25 cellular contexts compared by ENCODE assay signal in the genomic region with DNA sequence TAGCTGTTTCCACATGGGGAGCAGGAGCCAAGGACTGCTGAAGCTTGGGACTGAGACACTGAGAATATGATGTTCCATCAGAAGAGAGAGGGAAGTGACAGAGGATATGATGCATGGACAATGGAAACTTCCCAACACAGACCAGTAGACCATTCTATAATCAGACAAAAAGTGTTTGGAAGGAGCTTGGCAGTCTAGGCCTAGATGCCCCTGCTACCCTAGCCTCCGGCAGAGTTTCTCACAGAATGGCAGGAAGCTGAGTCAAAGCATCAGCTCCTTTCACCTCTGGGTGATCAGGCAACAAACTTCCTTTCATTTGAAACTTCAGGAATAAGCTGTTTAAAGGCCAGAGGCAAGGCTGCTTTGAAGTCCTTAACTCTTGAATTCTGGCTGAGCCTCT.
A peak's percentile ranks its signal among the peaks of the same experiment; 100 is the strongest.
DNase-seq lines count a peak whose midpoint lies in the region; ATAC-seq and TF ChIP-seq lines count a peak whose summit lies in the region.
"Had no signal": no experiment of that assay in that cellular context is flagged by ENCODE, and none has a peak within 500 bp of the region (broad histone marks: within the 10 kb centered on the region; RNA-seq: fewer than 3 reads in every experiment).

No MANE protein-coding gene starts in this region.

- peaks cover 8% of the 10 kb centered on the region for H3F3A ChIP-seq in GM23248 (ENCODE audit: insufficient read depth)
- H3F3A ChIP-seq in PC-3 (ENCODE audit: low read length, unreplicated experiment): no peaks in the 10 kb centered on the region

- peak; percentile 58; the same call in 1 of the 2 replicates for ATAC-seq in PC-3
- ATAC-seq in esophagus mucosa: peak; percentile 28
- no peak for ATAC-seq in GM18909 (IDR thresholded peaks at IDR 0.05; ENCODE audit: poor library complexity, unreplicated experiment)
- ATAC-seq: activated naive CD4-positive, alpha-beta T cell treated with anti-CD3 and anti-CD28 coated beads, Interleukin-2, amount 50 U/mL, for 72 hours; natural killer cell; T-helper 17 cell had no signal

- no peak overlapping the region for H3K9ac ChIP-seq in GM23248
- H3K9ac ChIP-seq in PC-3 (ENCODE audit: low read length): no peak overlapping the region
- H3K9ac ChIP-seq: KMS-11 had no signal

- POLR2A ChIA-PET in PC-3 (lab: Charles Lee; ENCODE audit: unreplicated experiment): no interaction called here

- intact Hi-C loops in PC-3 (cut with micrococcal nuclease): no loop called here

- H3K9me3 ChIP-seq in GM23248 (ENCODE audit: low read depth) (no peaks in the 10 kb centered on the region), PC-3 (ENCODE audit: low read length) (no peaks in the 10 kb centered on the region)
- H3K9me3 ChIP-seq: colonic mucosa, transverse colon had no signal

- 58 to 68% methylated on average over 1 of the region's 1 CpG for WGBS in GM23248 (ENCODE audit: low coverage in 1 of 2, low lambda C conversion rate in 2 of 2, missing lambda C conversion rate in 2 of 2), 2 experiments

- DNase-seq in GM23248 (peak; percentile 54), PC-3 (peak; percentile 56), renal cortical epithelial cell (ENCODE audit: low read depth) (peak; percentile 26), NCI-H526 treated with DMSO at 0.1 percent for 48 hours (lab: John Stamatoyannopoulos, UW) (no peak), KG1 (lab: John Stamatoyannopoulos, UW) (no peak)
- DNase-seq: activated CD4-positive, alpha-beta memory T cell treated with anti-CD3 and anti-CD28 coated beads, Interleukin-2, amount 10 ng/mL, durations not matched to agents 7 days and 5 days; activated CD4-positive, CD25-positive, alpha-beta regulatory T cell treated with anti-CD3 and anti-CD28 coated beads, Interleukin-2, amount 50 U/mL, for 72 hours; colonic mucosa; H7; head of caudate nucleus; kidney; natural killer cell; NCI-H1436; NCI-H774; retina; small intestine; T-helper 17 cell; transverse colon had no signal

- no peaks in the 10 kb centered on the region for H3K27me3 ChIP-seq in GM23248 (replicated peaks; ENCODE audit: insufficient read depth)
- no peaks in the 10 kb centered on the region for H3K27me3 ChIP-seq in PC-3 (ENCODE audit: low read length)
- H3K27me3 ChIP-seq: cardiac muscle cell, colonic mucosa, transverse colon had no signal

- H3K4me1 ChIP-seq in GM23248 (ENCODE audit: insufficient read depth) (peaks cover 16% of the 10 kb centered on the region; the same call in 1 of the 2 replicates), PC-3 (ENCODE audit: insufficient read depth, low read length) (no peaks in the 10 kb centered on the region)
- H3K4me1 ChIP-seq: colonic mucosa, transverse colon had no signal

- H4K20me1 ChIP-seq in GM23248 (ENCODE audit: insufficient read depth): no peaks in the 10 kb centered on the region
- H4K20me1 ChIP-seq in PC-3 (ENCODE audit: low read length): no peaks in the 10 kb centered on the region

- in situ Hi-C loops in GM23248 (cut with MboI): loop anchor here (25.0 kb wide), 1 partner anchor 540 kb away; no protein-coding TSS in a partner anchor

- CTCF ChIA-PET in PC-3 (lab: Charles Lee): no interaction called here

- H3K9me2 ChIP-seq in GM23248 (ENCODE audit: insufficient read depth) (no peaks in the 10 kb centered on the region), PC-3 (replicated peaks; ENCODE audit: low read length) (no peaks in the 10 kb centered on the region)

- H3K27ac ChIP-seq in GM23248 (peak overlapping the region; percentile 40; the same call in 1 of the 2 replicates), PC-3 (ENCODE audit: low read length) (no peak overlapping the region)
- H3K27ac ChIP-seq: cardiac muscle cell, colonic mucosa, KMS-11, RWPE1, SK-N-MC, transverse colon had no signal

- H2AFZ ChIP-seq in GM23248 (no peak overlapping the region), PC-3 (ENCODE audit: low read length) (no peak overlapping the region)

- H3K4me3 ChIP-seq in GM23248 (no peak overlapping the region), PC-3 (ENCODE audit: low read length) (no peak overlapping the region)
- H3K4me3 ChIP-seq: cardiac muscle cell, colonic mucosa, SK-N-MC, transverse colon had no signal

- BruUV-seq in PC-3 (replicated peaks; lab: Mats Ljungman, UMichigan): no TSS peak

- H3K4me2 ChIP-seq in GM23248 (ENCODE audit: unreplicated experiment) (no peak overlapping the region), PC-3 (ENCODE audit: low read length) (no peak overlapping the region)
- H3K4me2 ChIP-seq: KMS-11 had no signal

- no peak for TF ChIP-seq CTCF in PC-3 (conservative IDR thresholded peaks at IDR 0.05; ENCODE audit: low read depth, low read length)

- H3K36me3 ChIP-seq in GM23248 (ENCODE audit: low read depth) (no peaks in the 10 kb centered on the region), PC-3 (ENCODE audit: low read depth, low read length) (no peaks in the 10 kb centered on the region)
- H3K36me3 ChIP-seq: cardiac muscle cell, colonic mucosa, transverse colon had no signal

- H3K79me2 ChIP-seq in GM23248 (ENCODE audit: insufficient read depth) (no peaks in the 10 kb centered on the region), PC-3 (ENCODE audit: low read length) (no peaks in the 10 kb centered on the region)

Comparison
In these comparisons a context has a peak if more than half of its experiments do, and no peak if none do; other contexts are left out.
1. DNase-seq: peak in GM23248 (single experiment), PC-3 (single experiment) and renal cortical epithelial cell (single experiment); none in NCI-H526 treated with DMSO at 0.1 percent for 48 hours (single experiment) and KG1 (single experiment).